Comparison of ENCODE assay signal across 15 cellular contexts in the genomic region with DNA sequence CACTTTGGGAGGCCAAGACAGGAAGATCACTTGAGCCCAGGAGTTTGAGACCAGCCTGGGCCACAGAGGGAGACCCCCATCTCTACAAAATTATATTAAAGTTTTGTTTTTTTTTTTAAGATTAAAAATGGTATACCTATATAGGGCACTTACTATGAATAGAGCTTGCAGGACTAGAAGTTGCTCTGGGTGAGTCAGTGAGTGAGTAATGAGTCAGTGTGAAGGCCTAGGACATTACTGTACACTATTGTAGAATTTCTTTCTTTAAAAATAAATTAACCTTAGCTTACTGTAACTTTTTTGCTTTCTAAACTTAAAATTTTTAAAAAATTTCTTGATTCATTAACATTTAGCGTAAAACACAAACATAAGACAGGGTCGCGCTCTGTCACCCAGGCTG. TPM values are rescaled to one million over a fixed set of nuclear protein-coding genes. Genes with fewer than 3 reads are reported as not detected.
DNase-seq lines count a peak whose midpoint lies in the region; ATAC-seq and TF ChIP-seq lines count a peak whose summit lies in the region.
"Had no signal": no experiment of that assay in that cellular context is flagged by ENCODE, and none has a peak within 500 bp of the region (broad histone marks: within the 10 kb centered on the region; RNA-seq: fewer than 3 reads in every experiment).

No MANE protein-coding gene starts in this region.

- H3K4me3 ChIP-seq in PC-3 (ENCODE audit: low read length): peak overlapping the region; percentile 35; the same call in 1 of the 2 replicates
- no peak overlapping the region for H3K4me3 ChIP-seq in CD4-positive, alpha-beta memory T cell (ENCODE audit: low read length in 2 of 2)
- H3K4me3 ChIP-seq: hepatocyte had no signal

- no peaks in the 10 kb centered on the region for H3K9me3 ChIP-seq in PC-3 (ENCODE audit: low read length)
- H3K9me3 ChIP-seq in CD4-positive, alpha-beta memory T cell (ENCODE audit: control insufficient read depth in 1 of 2, low read length in 2 of 2): no peaks in the 10 kb centered on the region

- H3K36me3 ChIP-seq in PC-3 (ENCODE audit: low read depth, low read length): peaks cover 7% of the 10 kb centered on the region; the same call in 1 of the 2 replicates
- no peaks in the 10 kb centered on the region for H3K36me3 ChIP-seq in CD4-positive, alpha-beta memory T cell (ENCODE audit: insufficient read depth, low read length)

- no TSS peak for BruUV-seq in PC-3 (replicated peaks; lab: Mats Ljungman, UMichigan)

- peak overlapping the region; percentile 74 for H3K4me2 ChIP-seq in PC-3 (ENCODE audit: low read length)
- H3K4me2 ChIP-seq: hepatocyte had no signal

- H4K20me1 ChIP-seq in PC-3 (ENCODE audit: low read length): peaks cover 41% of the 10 kb centered on the region

- no peaks in the 10 kb centered on the region for H3K27me3 Mint-ChIP-seq in CD4-positive, alpha-beta memory T cell
- H3K27me3 Mint-ChIP-seq: activated naive CD4-positive, alpha-beta T cell treated with anti-CD3 and anti-CD28 coated beads, Interleukin-2, amount 10 ng/mL, durations not matched to agents 7 days and 5 days; memory B cell had no signal

- CTCF ChIA-PET in PC-3 (lab: Charles Lee): interaction anchor here (0.5 to 0.8 kb wide), 2 partner anchors 24 to 41 kb away, joined by 3 read pairs; no protein-coding TSS in a partner anchor
- CTCF ChIA-PET in CD4-positive, alpha-beta memory T cell (lab: Charles Lee; ENCODE audit: partially characterized antibody): interaction anchor here (1.1 kb wide), 1 partner anchor 334 kb away, joined by 3 read pairs; no protein-coding TSS in a partner anchor

- intact Hi-C loops in PC-3 (cut with micrococcal nuclease): loop anchor here (2.0 kb wide), 1 partner anchor 19 kb away; no protein-coding TSS in a partner anchor
- intact Hi-C loops in Right ventricle myocardium superior (cut with DNase I): no loop called here
- intact Hi-C loops in CD4-positive, alpha-beta memory T cell (cut with micrococcal nuclease): no loop called here

- H3K27me3 ChIP-seq in PC-3 (ENCODE audit: low read length): no peaks in the 10 kb centered on the region
- H3K27me3 ChIP-seq in CD4-positive, alpha-beta memory T cell (ENCODE audit: insufficient read depth, low read length): no peaks in the 10 kb centered on the region
- H3K27me3 ChIP-seq: hepatocyte had no signal

- no peak overlapping the region for H3K9ac ChIP-seq in PC-3 (ENCODE audit: low read length)

- H3F3A ChIP-seq in PC-3 (ENCODE audit: low read length, unreplicated experiment): peaks cover 15% of the 10 kb centered on the region

- H3K4me1 ChIP-seq in PC-3 (ENCODE audit: insufficient read depth, low read length): peaks cover 40% of the 10 kb centered on the region
- H3K4me1 ChIP-seq in CD4-positive, alpha-beta memory T cell (ENCODE audit: insufficient read depth, low read length): peaks cover 27% of the 10 kb centered on the region

- H3K27ac ChIP-seq in PC-3 (ENCODE audit: low read length) (peak overlapping the region; percentile 64), caudate nucleus (ENCODE audit: low read depth, low read length) (peak overlapping the region; percentile 75)
- H3K27ac ChIP-seq in CD4-positive, alpha-beta memory T cell (ENCODE audit: low read depth, low read length): no peak overlapping the region
- H3K27ac ChIP-seq: hepatocyte had no signal

- peak; percentile 14 for DNase-seq in Caki2 (ENCODE audit: low read depth)
- DNase-seq in PC-3: peak; percentile 81
- peak in 3 of 61 donors; percentile 19 to 30 (median 24) for DNase-seq in caudate nucleus (lab: John Stamatoyannopoulos, UW)
- peak; percentile 46 for DNase-seq in myocyte (ENCODE audit: low read depth)
- no peak for DNase-seq in mesenteric fat pad (ENCODE audit: low spot score)
- DNase-seq in Right ventricle myocardium superior: no peak
- no peak for DNase-seq in CD4-positive, alpha-beta memory T cell
- DNase-seq: activated naive CD4-positive, alpha-beta T cell treated with anti-CD3 and anti-CD28 coated beads, Interleukin-2, amount 10 ng/mL, durations not matched to agents 7 days and 5 days; NCI-H1436 treated with DMSO at 0.1 percent for 48 hours had no signal

- H3K27ac Mint-ChIP-seq in CD4-positive, alpha-beta memory T cell: no peak overlapping the region
- H3K27ac Mint-ChIP-seq: activated naive CD4-positive, alpha-beta T cell treated with anti-CD3 and anti-CD28 coated beads, Interleukin-2, amount 10 ng/mL, durations not matched to agents 7 days and 5 days; T-helper 1 cell treated with Interleukin-12 subunit alpha and Interleukin-12 subunit beta and Interleukin-4 antibody, amounts not matched to agents 30 μg/mL and 1 μg/mL, for 36 hours had no signal

- H3K9me2 ChIP-seq in PC-3 (replicated peaks; ENCODE audit: low read length): no peaks in the 10 kb centered on the region

- peaks cover 3 to 7% of the 10 kb centered on the region in 2 donors for H3K36me3 Mint-ChIP-seq in CD4-positive, alpha-beta memory T cell

- H3K79me2 ChIP-seq in PC-3 (ENCODE audit: low read length): peaks cover 95% of the 10 kb centered on the region

- peaks cover 0 to 2% (median 0%) of the 10 kb centered on the region in 8 donors for H3K9me3 Mint-ChIP-seq in CD4-positive, alpha-beta memory T cell
- H3K9me3 Mint-ChIP-seq: activated naive CD4-positive, alpha-beta T cell treated with anti-CD3 and anti-CD28 coated beads, Interleukin-2, amount 10 ng/mL, durations not matched to agents 7 days and 5 days; CD14-positive monocyte; memory B cell; T-helper 1 cell treated with Interleukin-12 subunit alpha and Interleukin-12 subunit beta and Interleukin-4 antibody, amounts not matched to agents 30 μg/mL and 1 μg/mL, for 36 hours had no signal

- no peak overlapping the region for H2AFZ ChIP-seq in PC-3 (ENCODE audit: low read length)
- H2AFZ ChIP-seq: hepatocyte had no signal

- TF ChIP-seq CTCF in PC-3 (conservative IDR thresholded peaks at IDR 0.05; ENCODE audit: low read depth, low read length): no peak

- no peak overlapping the region for H3K4me3 Mint-ChIP-seq in CD4-positive, alpha-beta memory T cell
- H3K4me3 Mint-ChIP-seq: activated naive CD4-positive, alpha-beta T cell treated with anti-CD3 and anti-CD28 coated beads, Interleukin-2, amount 10 ng/mL, durations not matched to agents 7 days and 5 days; CD14-positive monocyte; memory B cell; T-helper 1 cell treated with Interleukin-12 subunit alpha and Interleukin-12 subunit beta and Interleukin-4 antibody, amounts not matched to agents 30 μg/mL and 1 μg/mL, for 36 hours had no signal

- in situ Hi-C loops in Caki2 (cut with HindIII; ENCODE audit: low pct_unique_long_range_greater_than_20kb, low sequenced_read_pairs): no loop called here

- POLR2A ChIA-PET in PC-3 (lab: Charles Lee; ENCODE audit: unreplicated experiment): interaction anchor here (0.5 to 0.7 kb wide), 4 partner anchors 25 to 303 kb away, joined by 4 to 7 read pairs (median 5); no protein-coding TSS in a partner anchor
- POLR2A ChIA-PET in CD4-positive, alpha-beta memory T cell (lab: Charles Lee; ENCODE audit: partially characterized antibody): no interaction called here

- H3K4me1 Mint-ChIP-seq in CD4-positive, alpha-beta memory T cell: peaks cover 37 to 64% (median 50%) of the 10 kb centered on the region in 4 donors

- ATAC-seq in PC-3 (peak; percentile 86), Right ventricle myocardium superior (ENCODE audit: poor library complexity) (no peak), HG03196 (IDR thresholded peaks at IDR 0.05; ENCODE audit: unreplicated experiment) (no peak)
- ATAC-seq: HepG2 had no signal

RNA-seq across cellular contexts. Expression of a gene that starts 29.7 kb away (rescaled TPM):
- 11.7 and 12.6 TPM in 2 replicates for total RNA-seq in Caki2 (2014; rRNA removed; shearing (Covaris generic); ENCODE audit: low replicate concordance)
- total RNA-seq in PC-3 (2014; rRNA removed) (38.4 and 54.3 TPM in 2 replicates), myocyte (10.5 and 10.8 TPM in 2 replicates), mesenteric fat pad (22.0 TPM), Right ventricle myocardium superior (11.7 TPM)
- 5.7 TPM for polyA plus RNA-seq in myocyte (2012)
- total RNA-seq in CD4-positive, alpha-beta memory T cell: 10 to 100 TPM; 18.5 to 19.3 TPM
- polyA plus RNA-seq in CD4-positive, alpha-beta memory T cell: 1 to 10 TPM; 5.9 to 6.4 TPM

Comparison
In these comparisons a context has a peak if more than half of its experiments do, and no peak if none do; other contexts are left out.
1. DNase-seq: peak in Caki2 (single experiment), PC-3 (single experiment) and myocyte (single experiment); none in mesenteric fat pad (single experiment), Right ventricle myocardium superior (single experiment) and CD4-positive, alpha-beta memory T cell (0 of 5).